Comparison of ENCODE assay signal across 9 cellular contexts in the genomic region with DNA sequence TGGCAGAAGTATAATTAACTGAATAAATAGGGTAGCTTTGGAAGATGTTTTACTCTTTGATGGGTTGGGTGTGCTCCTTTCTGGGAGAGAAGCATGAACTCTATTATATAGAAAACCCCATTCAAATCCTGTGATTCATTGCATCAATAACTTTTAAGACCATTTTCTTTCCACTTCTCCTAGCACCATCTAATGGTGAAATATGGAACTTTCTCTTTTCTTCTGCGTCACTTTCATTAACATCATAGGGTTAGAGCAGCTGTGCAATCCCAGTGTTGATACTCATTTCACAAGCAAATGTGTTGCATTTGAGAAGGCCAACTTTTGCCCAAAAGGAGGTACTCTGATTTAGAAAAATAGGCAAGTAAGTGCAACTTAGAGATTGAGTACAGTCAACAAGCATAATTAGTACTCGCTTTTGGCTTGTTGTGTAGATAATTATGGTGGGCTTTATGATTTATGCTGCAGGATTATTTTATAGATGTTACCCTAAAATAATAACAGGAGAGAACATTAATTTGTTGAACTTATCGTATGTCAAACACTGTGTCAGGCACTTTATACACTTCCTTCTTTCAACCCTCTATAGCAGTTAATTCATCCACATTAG.
DNase-seq lines count a peak whose midpoint lies in the region; ATAC-seq, FAIRE-seq and TF ChIP-seq lines count a peak whose summit lies in the region.
"Had no signal": no experiment of that assay in that cellular context is flagged by ENCODE, and none has a peak within 500 bp of the region (broad histone marks: within the 10 kb centered on the region; RNA-seq: fewer than 3 reads in every experiment).

No MANE protein-coding gene starts in this region.

- intact Hi-C loops in left cardiac atrium (cut with DNase I): loop anchor here (1.0 to 5.0 kb wide), 2 partner anchors 94 kb away; partner anchors contain the start of gene CPED1 (in 1 of the 2)

- H3K27ac Mint-ChIP-seq in CD4-positive, CD25-positive, alpha-beta regulatory T cell: no peak overlapping the region
- H3K27ac Mint-ChIP-seq in WTC11: no peak overlapping the region

- TF ChIP-seq CTCF in WTC11 (IDR thresholded peaks at IDR 0.05): peak; percentile 47

- no peaks in the 10 kb centered on the region for H3K9me3 Mint-ChIP-seq in CD4-positive, CD25-positive, alpha-beta regulatory T cell
- no peaks in the 10 kb centered on the region for H3K9me3 Mint-ChIP-seq in WTC11

- no peaks in the 10 kb centered on the region for H3K9me3 ChIP-seq in CD4-positive, CD25-positive, alpha-beta regulatory T cell (ENCODE audit: control insufficient read depth in 2 of 2, low read length in 2 of 2)
- no peaks in the 10 kb centered on the region for H3K9me3 ChIP-seq in small intestine (ENCODE audit: control insufficient read depth, low read depth)
- H3K9me3 ChIP-seq: SJSA1 had no signal

- no peak overlapping the region for H3K27ac ChIP-seq in CD4-positive, CD25-positive, alpha-beta regulatory T cell (ENCODE audit: insufficient read depth, low read length, poor library complexity, severe bottlenecking)
- H3K27ac ChIP-seq in small intestine (ENCODE audit: low read depth in 1 of 2, low read length in 1 of 2): no peak overlapping the region
- H3K27ac ChIP-seq: SJSA1 had no signal

- no peaks in the 10 kb centered on the region for H3K36me3 ChIP-seq in CD4-positive, CD25-positive, alpha-beta regulatory T cell (ENCODE audit: control insufficient read depth, insufficient read depth, low read length)
- no peaks in the 10 kb centered on the region for H3K36me3 ChIP-seq in small intestine (ENCODE audit: control insufficient read depth in 2 of 2, insufficient read depth in 2 of 2, low read length in 2 of 2)

- peaks cover 0 to 5% (median 1%) of the 10 kb centered on the region in 4 donors for H3K4me1 Mint-ChIP-seq in CD4-positive, CD25-positive, alpha-beta regulatory T cell
- no peaks in the 10 kb centered on the region for H3K4me1 Mint-ChIP-seq in WTC11

- H3K27me3 Mint-ChIP-seq in CD4-positive, CD25-positive, alpha-beta regulatory T cell: peaks cover 28% of the 10 kb centered on the region
- no peaks in the 10 kb centered on the region for H3K27me3 Mint-ChIP-seq in WTC11 (ENCODE audit: low read depth)

- POLR2A ChIA-PET in WTC11 (lab: Charles Lee): no interaction called here

- no peak for FAIRE-seq in small intestine (lab: Jason Lieb, UNC)

- CTCF ChIA-PET in WTC11 (lab: Charles Lee): interaction anchor here (0.6 to 4.1 kb wide), 14 partner anchors 9 to 844 kb away, joined by 3 to 50 read pairs (median 4); partner anchors contain the start of gene CPED1

- no peak overlapping the region for H3K4me3 ChIP-seq in CD4-positive, CD25-positive, alpha-beta regulatory T cell (ENCODE audit: low read depth, low read length)
- no peak overlapping the region for H3K4me3 ChIP-seq in small intestine (ENCODE audit: low read depth in 1 of 2, low read length in 2 of 2)
- H3K4me3 ChIP-seq: SJSA1 had no signal

- no peaks in the 10 kb centered on the region for H3K4me1 ChIP-seq in CD4-positive, CD25-positive, alpha-beta regulatory T cell (ENCODE audit: control insufficient read depth, insufficient read depth, low read length, poor library complexity, severe bottlenecking)
- no peaks in the 10 kb centered on the region for H3K4me1 ChIP-seq in small intestine (ENCODE audit: control insufficient read depth in 2 of 2, insufficient read depth in 1 of 2, low read depth in 1 of 2, low read length in 1 of 2)

- DNase-seq in CD4-positive, CD25-positive, alpha-beta regulatory T cell: peak in 2 of 3 donors; percentile 44 to 60
- DNase-seq in NCI-H2107 (lab: John Stamatoyannopoulos, UW) (peak; percentile 7), WTC11 (ENCODE audit: low spot score) (no peak), left cardiac atrium (no peak), small intestine (peak; percentile 69)
- no peak for DNase-seq in activated T-cell treated with anti-CD3 and anti-CD28 coated beads, Interleukin-2, amount 50 U/mL, for 1 hour

- peak; percentile 46 to 60 for ATAC-seq in CD4-positive, CD25-positive, alpha-beta regulatory T cell (ENCODE audit: low read depth in 2 of 2)
- ATAC-seq in GM18867 (IDR thresholded peaks at IDR 0.05; ENCODE audit: unreplicated experiment): peak; percentile 89
- ATAC-seq in HG03039 (IDR thresholded peaks at IDR 0.05; ENCODE audit: unreplicated experiment): peak; percentile 77
- ATAC-seq in WTC11: peak; percentile 66
- ATAC-seq in left cardiac atrium: peak; percentile 59 to 69

- no peaks in the 10 kb centered on the region for H3K27me3 ChIP-seq in CD4-positive, CD25-positive, alpha-beta regulatory T cell (ENCODE audit: control insufficient read depth, insufficient read depth, low read length)
- no peaks in the 10 kb centered on the region for H3K27me3 ChIP-seq in small intestine (ENCODE audit: control insufficient read depth in 2 of 2, insufficient read depth in 2 of 2, low read length in 2 of 2)
- H3K27me3 ChIP-seq: SJSA1 had no signal

- H3K36me3 Mint-ChIP-seq in CD4-positive, CD25-positive, alpha-beta regulatory T cell: no peaks in the 10 kb centered on the region
- H3K36me3 Mint-ChIP-seq in WTC11: no peaks in the 10 kb centered on the region

- 51 to 57% (median 52%) methylated on average over 3 of the region's 3 CpGs for whole genome bisulfite sequencing in small intestine, 3 donors

- no peak overlapping the region for H3K4me3 Mint-ChIP-seq in CD4-positive, CD25-positive, alpha-beta regulatory T cell
- no peak overlapping the region for H3K4me3 Mint-ChIP-seq in WTC11

TF ChIP-seq in WTC11, 78 proteins besides CTCF, POLR2A, EP300 and RAD21:
- TF ChIP-seq PRRX2 (CRISPR knock-in tag; IDR thresholded peaks at IDR 0.05): no peak
- no peak for TF ChIP-seq ZNF138 (CRISPR knock-in tag; conservative IDR thresholded peaks at IDR 0.05)
- TF ChIP-seq SMAD3 (CRISPR knock-in tag; IDR thresholded peaks at IDR 0.05; ENCODE audit: borderline replicate concordance): no peak
- no peak for TF ChIP-seq PRDM15 (CRISPR knock-in tag; IDR thresholded peaks at IDR 0.05)
- TF ChIP-seq, protein P1, sequence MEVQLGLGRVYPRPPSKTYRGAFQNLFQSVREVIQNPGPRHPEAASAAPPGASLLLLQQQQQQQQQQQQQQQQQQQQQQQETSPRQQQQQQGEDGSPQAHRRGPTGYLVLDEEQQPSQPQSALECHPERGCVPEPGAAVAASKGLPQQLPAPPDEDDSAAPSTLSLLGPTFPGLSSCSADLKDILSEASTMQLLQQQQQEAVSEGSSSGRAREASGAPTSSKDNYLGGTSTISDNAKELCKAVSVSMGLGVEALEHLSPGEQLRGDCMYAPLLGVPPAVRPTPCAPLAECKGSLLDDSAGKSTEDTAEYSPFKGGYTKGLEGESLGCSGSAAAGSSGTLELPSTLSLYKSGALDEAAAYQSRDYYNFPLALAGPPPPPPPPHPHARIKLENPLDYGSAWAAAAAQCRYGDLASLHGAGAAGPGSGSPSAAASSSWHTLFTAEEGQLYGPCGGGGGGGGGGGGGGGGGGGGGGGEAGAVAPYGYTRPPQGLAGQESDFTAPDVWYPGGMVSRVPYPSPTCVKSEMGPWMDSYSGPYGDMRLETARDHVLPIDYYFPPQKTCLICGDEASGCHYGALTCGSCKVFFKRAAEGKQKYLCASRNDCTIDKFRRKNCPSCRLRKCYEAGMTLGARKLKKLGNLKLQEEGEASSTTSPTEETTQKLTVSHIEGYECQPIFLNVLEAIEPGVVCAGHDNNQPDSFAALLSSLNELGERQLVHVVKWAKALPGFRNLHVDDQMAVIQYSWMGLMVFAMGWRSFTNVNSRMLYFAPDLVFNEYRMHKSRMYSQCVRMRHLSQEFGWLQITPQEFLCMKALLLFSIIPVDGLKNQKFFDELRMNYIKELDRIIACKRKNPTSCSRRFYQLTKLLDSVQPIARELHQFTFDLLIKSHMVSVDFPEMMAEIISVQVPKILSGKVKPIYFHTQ (CRISPR knock-in tag; IDR thresholded peaks at IDR 0.05): no peak
- TF ChIP-seq ELF4 (CRISPR knock-in tag; IDR thresholded peaks at IDR 0.05; ENCODE audit: low read depth): no peak

Comparison
In these comparisons a context has a peak if more than half of its experiments do, and no peak if none do; other contexts are left out.
1. DNase-seq: peak in CD4-positive, CD25-positive, alpha-beta regulatory T cell (2 of 3), NCI-H2107 (single experiment) and small intestine (single experiment); none in WTC11 (single experiment), left cardiac atrium (single experiment) and activated T-cell treated with anti-CD3 and anti-CD28 coated beads, Interleukin-2, amount 50 U/mL, for 1 hour (single experiment).
2. Peak in every context shown above with its lines, with median percentiles within 50 percentile points of each other: ATAC-seq.